12 cellular contexts compared by ENCODE assay signal in genomic region chr3:133620066-133620784, GRCh38. TPM values are rescaled to one million over a fixed set of nuclear protein-coding genes. Genes with fewer than 3 reads are reported as not detected.
DNase-seq lines count a peak whose midpoint lies in the region; ATAC-seq and TF ChIP-seq lines count a peak whose summit lies in the region.
"Had no signal": no experiment of that assay in that cellular context is flagged by ENCODE, and none has a peak within 500 bp of the region (broad histone marks: within the 10 kb centered on the region; RNA-seq: fewer than 3 reads in every experiment).

No MANE protein-coding gene starts in this region.

- no peak for TF ChIP-seq CTCF in vagina (IDR thresholded peaks at IDR 0.05)

- intact Hi-C loops in naive thymus-derived CD4-positive, alpha-beta T cell (cut with micrococcal nuclease), result no loop called here
- intact Hi-C loops in vagina (cut with DNase I), result no loop called here

- POLR2A ChIA-PET in naive thymus-derived CD4-positive, alpha-beta T cell (lab: Charles Lee), result interaction anchor here (0.9 to 1.1 kb wide), 2 partner anchors 9 to 47 kb away, joined by 3 to 4 read pairs; partner anchors contain the start of gene CDV3

- ATAC-seq in activated CD4-positive, CD25-positive, alpha-beta regulatory T cell treated with anti-CD3 and anti-CD28 coated beads, Interleukin-2, amount 50 U/mL, for 24 hours, result peak; percentile 41 to 65
- ATAC-seq in GM21717 (IDR thresholded peaks at IDR 0.05; ENCODE audit: unreplicated experiment), result peak; percentile 98
- ATAC-seq in HG03280 (IDR thresholded peaks at IDR 0.05; ENCODE audit: unreplicated experiment), result peak; percentile 100
- ATAC-seq in naive thymus-derived CD4-positive, alpha-beta T cell, result peak; percentile 31
- ATAC-seq: A549 had no signal

- H3K4me1 Mint-ChIP-seq in naive thymus-derived CD4-positive, alpha-beta T cell, result peaks cover 0 to 5% (median 0%) of the 10 kb centered on the region in 7 donors

- no peaks in the 10 kb centered on the region for H3K4me1 ChIP-seq in naive thymus-derived CD4-positive, alpha-beta T cell (ENCODE audit: control insufficient read depth in 2 of 2, insufficient read depth in 2 of 2, low read length in 2 of 2)
- H3K4me1 ChIP-seq in vagina, result no peaks in the 10 kb centered on the region
- H3K4me1 ChIP-seq: A549 had no signal

- peaks cover 15 to 62% (median 33%) of the 10 kb centered on the region in 5 donors for H3K36me3 Mint-ChIP-seq in naive thymus-derived CD4-positive, alpha-beta T cell

- no peak overlapping the region for H3K4me3 Mint-ChIP-seq in naive thymus-derived CD4-positive, alpha-beta T cell

- H3K9me3 ChIP-seq in naive thymus-derived CD4-positive, alpha-beta T cell (ENCODE audit: control insufficient read depth in 2 of 3, low read length in 3 of 3), result no peaks in the 10 kb centered on the region
- H3K9me3 ChIP-seq in vagina, result no peaks in the 10 kb centered on the region
- H3K9me3 ChIP-seq: A549 had no signal

- TF ChIP-seq POLR2A in vagina (IDR thresholded peaks at IDR 0.05), result no peak

- no peak overlapping the region for H3K4me3 ChIP-seq in naive thymus-derived CD4-positive, alpha-beta T cell (ENCODE audit: low read length)
- no peak overlapping the region for H3K4me3 ChIP-seq in vagina
- H3K4me3 ChIP-seq: A549 had no signal

- CTCF ChIA-PET in naive thymus-derived CD4-positive, alpha-beta T cell (lab: Charles Lee), result interaction anchor here (0.7 kb wide), 2 partner anchors 136 to 1085 kb away, joined by 3 read pairs; no protein-coding TSS in a partner anchor

- H3K27me3 ChIP-seq in naive thymus-derived CD4-positive, alpha-beta T cell (ENCODE audit: control insufficient read depth in 2 of 2, insufficient read depth in 2 of 2, low read length in 2 of 2), result no peaks in the 10 kb centered on the region
- no peaks in the 10 kb centered on the region for H3K27me3 ChIP-seq in vagina

- no peak for DNase-seq in activated CD4-positive, CD25-positive, alpha-beta regulatory T cell (lab: John Stamatoyannopoulos, UW)
- no peak for DNase-seq in naive thymus-derived CD4-positive, alpha-beta T cell
- DNase-seq in vagina (ENCODE audit: extremely low spot score in 2 of 2) (no peak), RPMI8226 (no peak), OCI-M1 (lab: John Stamatoyannopoulos, UW) (no peak)
- DNase-seq: amygdala, erythroblast, IMR-90 had no signal

- peak overlapping the region in 2 of 9 donors; percentile 38 to 44 for H3K27ac Mint-ChIP-seq in naive thymus-derived CD4-positive, alpha-beta T cell

- H3K36me3 ChIP-seq in naive thymus-derived CD4-positive, alpha-beta T cell (ENCODE audit: control insufficient read depth in 2 of 3, insufficient read depth in 3 of 3, low read length in 3 of 3), result peaks cover 15 to 49% (median 22%) of the 10 kb centered on the region in 3 experiments
- peaks cover 0 to 63% of the 10 kb centered on the region in 2 donors for H3K36me3 ChIP-seq in vagina

- no peaks in the 10 kb centered on the region for H3K27me3 Mint-ChIP-seq in naive thymus-derived CD4-positive, alpha-beta T cell

- H3K9me3 Mint-ChIP-seq in naive thymus-derived CD4-positive, alpha-beta T cell, result no peaks in the 10 kb centered on the region

- H3K27ac ChIP-seq in naive thymus-derived CD4-positive, alpha-beta T cell (ENCODE audit: low read depth, low read length), result no peak overlapping the region
- H3K27ac ChIP-seq in vagina, result no peak overlapping the region
- H3K27ac ChIP-seq: A549 had no signal

RNA-seq across cellular contexts. Expression of gene TOPBP1, which starts 41.5 kb away (rescaled TPM):
- 10 to 100 TPM; 26.3 to 73.8 (median 37.6) TPM for total RNA-seq in naive thymus-derived CD4-positive, alpha-beta T cell
- 1 to 10 TPM; 5.2 to 9.2 TPM for polyA plus RNA-seq in naive thymus-derived CD4-positive, alpha-beta T cell
- 28.2 TPM for total RNA-seq in vagina

RNA-seq across cellular contexts. Expression of gene CDV3, which starts 46.7 kb away (rescaled TPM):
- 100 to 1,000 TPM; 179 to 206 (median 200) TPM for total RNA-seq in naive thymus-derived CD4-positive, alpha-beta T cell
- polyA plus RNA-seq in naive thymus-derived CD4-positive, alpha-beta T cell, result 10 to 100 TPM; 37.4 to 45.4 TPM
- total RNA-seq in vagina, result 55.0 TPM

Comparison
In these comparisons a context has a peak if more than half of its experiments do, and no peak if none do; other contexts are left out.
1. ATAC-seq: peak in every context shown above with its lines; median percentile 100 in HG03280; 98 in GM21717; 53 in activated CD4-positive, CD25-positive, alpha-beta regulatory T cell treated with anti-CD3 and anti-CD28 coated beads, Interleukin-2, amount 50 U/mL, for 24 hours; 31 in naive thymus-derived CD4-positive, alpha-beta T cell.